In the genomic region with DNA sequence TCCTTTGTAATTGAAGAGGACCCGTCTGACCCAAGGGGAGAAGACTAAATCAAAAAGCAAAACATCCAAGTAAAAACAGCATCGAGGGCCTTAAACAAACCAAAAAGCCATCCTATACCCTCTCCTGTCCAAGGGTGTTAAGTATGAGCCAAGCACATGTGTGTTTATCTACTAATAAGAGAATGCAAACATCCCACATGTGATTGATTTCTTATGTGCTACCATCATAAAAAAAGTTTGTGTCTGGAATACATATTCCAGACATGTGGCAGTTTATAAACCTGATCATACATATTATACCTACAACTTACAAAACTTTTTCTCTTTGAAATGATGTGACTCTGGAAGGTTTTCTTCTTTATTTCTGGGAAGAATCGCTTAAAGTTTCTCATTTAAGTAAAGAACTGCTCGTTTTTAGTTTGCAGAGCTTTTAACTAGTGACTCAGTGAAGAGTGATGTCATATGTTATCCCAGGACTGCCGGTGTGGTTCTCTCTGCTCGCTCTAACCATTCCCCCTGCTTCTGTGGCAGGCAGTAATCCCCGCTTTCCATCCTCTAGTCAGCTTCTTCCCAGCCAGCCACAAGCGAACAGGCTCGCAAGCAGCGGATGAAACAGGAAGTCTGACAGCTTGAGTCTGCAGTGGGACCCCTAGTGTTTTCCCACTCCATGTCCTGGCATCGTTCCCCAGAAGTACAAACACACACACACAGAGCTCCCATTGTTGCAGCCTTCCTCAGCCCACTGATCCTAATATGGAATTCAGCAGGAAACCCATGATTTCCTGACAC, we compare ENCODE assay signal across 8 cellular contexts. TPM values are rescaled to one million over a fixed set of nuclear protein-coding genes. Genes with fewer than 3 reads are reported as not detected.
DNase-seq lines count a peak whose midpoint lies in the region; ATAC-seq and TF ChIP-seq lines count a peak whose summit lies in the region.

No MANE protein-coding gene starts in this region.

- no peak overlapping the region for H3K27ac Mint-ChIP-seq in GM23338
- no peak overlapping the region for H3K27ac Mint-ChIP-seq in activated T-helper 17 cell treated with anti-CD3 and anti-CD28 coated beads, Interleukin-2, amount 50 U/mL, for 72 hours
- H3K27ac Mint-ChIP-seq in effector memory CD8-positive, alpha-beta T cell: no peak overlapping the region

- no peaks in the 10 kb centered on the region for H3K9me3 ChIP-seq in effector memory CD4-positive, alpha-beta T cell (ENCODE audit: control insufficient read depth, low read length)

- H3K36me3 Mint-ChIP-seq in GM23338 (ENCODE audit: low read depth): no peaks in the 10 kb centered on the region
- H3K36me3 Mint-ChIP-seq in activated T-helper 17 cell treated with anti-CD3 and anti-CD28 coated beads, Interleukin-2, amount 50 U/mL, for 72 hours (ENCODE audit: low read depth): no peaks in the 10 kb centered on the region
- H3K36me3 Mint-ChIP-seq in effector memory CD8-positive, alpha-beta T cell (ENCODE audit: insufficient read depth): no peaks in the 10 kb centered on the region

- no peaks in the 10 kb centered on the region for H3K36me3 ChIP-seq in GM23338 (ENCODE audit: insufficient read depth)
- no peaks in the 10 kb centered on the region for H3K36me3 ChIP-seq in effector memory CD4-positive, alpha-beta T cell (ENCODE audit: control insufficient read depth, insufficient read depth, low read length)

- H3K4me3 ChIP-seq in GM23338: 0 out of 2 replicates have a peak overlapping the region, but pooled peaks have one; percentile 13
- no peak overlapping the region for H3K4me3 ChIP-seq in effector memory CD4-positive, alpha-beta T cell (ENCODE audit: insufficient read depth, low read depth, low read length, poor library complexity, severe bottlenecking)

- H3K9me3 Mint-ChIP-seq in GM23338: no peaks in the 10 kb centered on the region
- H3K9me3 Mint-ChIP-seq in activated T-helper 17 cell treated with anti-CD3 and anti-CD28 coated beads, Interleukin-2, amount 50 U/mL, for 72 hours: no peaks in the 10 kb centered on the region
- no peaks in the 10 kb centered on the region for H3K9me3 Mint-ChIP-seq in effector memory CD8-positive, alpha-beta T cell

- 0 out of 4 replicates have a peak, but pooled peaks of 1 of the 2 experiments have one; percentile 11 for TF ChIP-seq CTCF in GM23338 (conservative IDR thresholded peaks at IDR 0.05; ENCODE audit: low read depth in 2 of 2)

- H3K4me3 Mint-ChIP-seq in GM23338: no peak overlapping the region
- H3K4me3 Mint-ChIP-seq in activated T-helper 17 cell treated with anti-CD3 and anti-CD28 coated beads, Interleukin-2, amount 50 U/mL, for 72 hours: no peak overlapping the region
- no peak overlapping the region for H3K4me3 Mint-ChIP-seq in effector memory CD8-positive, alpha-beta T cell

- no peaks in the 10 kb centered on the region for H3K27me3 Mint-ChIP-seq in GM23338 (ENCODE audit: insufficient read depth, low read depth, poor library complexity)
- peaks cover 14% of the 10 kb centered on the region for H3K27me3 Mint-ChIP-seq in activated T-helper 17 cell treated with anti-CD3 and anti-CD28 coated beads, Interleukin-2, amount 50 U/mL, for 72 hours
- H3K27me3 Mint-ChIP-seq in effector memory CD8-positive, alpha-beta T cell: peaks cover 15 to 23% of the 10 kb centered on the region in 2 donors

- H3K4me1 ChIP-seq in GM23338 (ENCODE audit: insufficient read depth): peaks cover 16% of the 10 kb centered on the region
- no peaks in the 10 kb centered on the region for H3K4me1 ChIP-seq in effector memory CD4-positive, alpha-beta T cell (ENCODE audit: control insufficient read depth, insufficient read depth, low read length, poor library complexity, severe bottlenecking)

- H2AFZ ChIP-seq in GM23338: peak overlapping the region; percentile 97

- peak overlapping the region; percentile 62; the same call in 1 of the 2 replicates for H3K27ac ChIP-seq in GM23338 (ENCODE audit: low read depth)
- no peak overlapping the region for H3K27ac ChIP-seq in effector memory CD4-positive, alpha-beta T cell (ENCODE audit: insufficient read depth, low read length, poor library complexity, severe bottlenecking)

- H3K4me2 ChIP-seq in GM23338: peak overlapping the region; percentile 67

- peaks cover 11% of the 10 kb centered on the region for H3K4me1 Mint-ChIP-seq in GM23338
- H3K4me1 Mint-ChIP-seq in activated T-helper 17 cell treated with anti-CD3 and anti-CD28 coated beads, Interleukin-2, amount 50 U/mL, for 72 hours: no peaks in the 10 kb centered on the region
- no peaks in the 10 kb centered on the region for H3K4me1 Mint-ChIP-seq in effector memory CD8-positive, alpha-beta T cell (ENCODE audit: low read depth in 2 of 2)

- ATAC-seq in GM23338: peak; percentile 93
- ATAC-seq in left lobe of liver: peak; percentile 81
- no peak for ATAC-seq in activated T-helper 17 cell treated with anti-CD3 and anti-CD28 coated beads, Interleukin-2, amount 50 U/mL, for 72 hours (replicated peaks)
- no peak for ATAC-seq in effector memory CD8-positive, alpha-beta T cell (replicated peaks)

- no peaks in the 10 kb centered on the region for H3F3A ChIP-seq in GM23338 (replicated peaks; ENCODE audit: low read depth)

- 0 out of 2 replicates have a peak, but pooled peaks cover 4% of the 10 kb centered on the region for H3K9me2 ChIP-seq in GM23338 (ENCODE audit: insufficient read depth)

- no peaks in the 10 kb centered on the region for H3K79me2 ChIP-seq in GM23338 (replicated peaks; ENCODE audit: insufficient read depth)

- H4K20me1 ChIP-seq in GM23338 (replicated peaks; ENCODE audit: insufficient read depth): no peaks in the 10 kb centered on the region

- H3K27me3 ChIP-seq in GM23338 (ENCODE audit: insufficient read depth): no peaks in the 10 kb centered on the region
- no peaks in the 10 kb centered on the region for H3K27me3 ChIP-seq in effector memory CD4-positive, alpha-beta T cell (replicated peaks; ENCODE audit: control insufficient read depth, insufficient read depth, low read length, poor library complexity, severe bottlenecking)

- peak; percentile 57 for DNase-seq in GM23338 (ENCODE audit: low spot score)
- DNase-seq in NCI-H510A treated with DMSO at 0.1 percent for 48 hours (lab: John Stamatoyannopoulos, UW): peak; percentile 38
- DNase-seq in dermis blood vessel endothelial cell: peak; percentile 100
- DNase-seq in left lobe of liver (ENCODE audit: low spot score): peak; percentile 48
- DNase-seq in superior temporal gyrus (ENCODE audit: extremely low spot score): peak; percentile 80
- no peak for DNase-seq in effector memory CD8-positive, alpha-beta T cell
- DNase-seq in effector memory CD4-positive, alpha-beta T cell: no peak

TF ChIP-seq in GM23338, 12 proteins besides CTCF, POLR2A, EP300 and RAD21:
- 0 out of 2 replicates have a peak, but pooled peaks have one; percentile 8 for TF ChIP-seq CREB1 (CRISPR knock-in tag; IDR thresholded peaks at IDR 0.05; ENCODE audit: low read depth)
- TF ChIP-seq REST (IDR thresholded peaks at IDR 0.05; ENCODE audit: unreplicated experiment): no peak
- TF ChIP-seq STAT1 (IDR thresholded peaks at IDR 0.05; ENCODE audit: unreplicated experiment): no peak
- TF ChIP-seq POLR2AphosphoS5 (IDR thresholded peaks at IDR 0.05; ENCODE audit: low read depth): no peak
- TF ChIP-seq ETS1 (IDR thresholded peaks at IDR 0.05): no peak; the same call in 1 of the 2 replicates

RNA-seq across cellular contexts. Expression of gene RHOJ, which starts 0.4 kb away (rescaled TPM):
- 0.17 TPM in 1 of 2 replicates, not detected in the other for total RNA-seq in GM23338 (2014; rRNA removed; shearing (Covaris generic))
- not detected in 2 replicates for polyA plus RNA-seq in GM23338 (2016; fragmentation: Nextera tagmentation; extraction: Ambion mirVana)
- 76.3 and 115 TPM in 2 replicates for total RNA-seq in dermis blood vessel endothelial cell
- total RNA-seq in left lobe of liver: 1.8 TPM
- total RNA-seq in activated T-helper 17 cell treated with anti-CD3 and anti-CD28 coated beads, Interleukin-2, amount 50 U/mL, for 72 hours: not detected

Comparison
In these comparisons a context has a peak if more than half of its experiments do, and no peak if none do; other contexts are left out.
1. ATAC-seq: peak in GM23338 (single experiment) and left lobe of liver (single experiment); none in activated T-helper 17 cell treated with anti-CD3 and anti-CD28 coated beads, Interleukin-2, amount 50 U/mL, for 72 hours (single experiment) and effector memory CD8-positive, alpha-beta T cell (single experiment).
2. DNase-seq: peak in GM23338 (single experiment), NCI-H510A treated with DMSO at 0.1 percent for 48 hours (single experiment), dermis blood vessel endothelial cell (single experiment), left lobe of liver (single experiment) and superior temporal gyrus (single experiment); none in effector memory CD8-positive, alpha-beta T cell (0 of 3) and effector memory CD4-positive, alpha-beta T cell (0 of 3).
3. RNA of gene RHOJ, which starts 0.4 kb away (total RNA-seq): 76.3 to 115 TPM in dermis blood vessel endothelial cell; 1.8 TPM in left lobe of liver (single experiment), 0.17 TPM in GM23338 and not detected in activated T-helper 17 cell treated with anti-CD3 and anti-CD28 coated beads, Interleukin-2, amount 50 U/mL, for 72 hours; every median in the first group is over 10 times any median in the second.